ENCODE assay signal across 9 cellular contexts in the genomic region with DNA sequence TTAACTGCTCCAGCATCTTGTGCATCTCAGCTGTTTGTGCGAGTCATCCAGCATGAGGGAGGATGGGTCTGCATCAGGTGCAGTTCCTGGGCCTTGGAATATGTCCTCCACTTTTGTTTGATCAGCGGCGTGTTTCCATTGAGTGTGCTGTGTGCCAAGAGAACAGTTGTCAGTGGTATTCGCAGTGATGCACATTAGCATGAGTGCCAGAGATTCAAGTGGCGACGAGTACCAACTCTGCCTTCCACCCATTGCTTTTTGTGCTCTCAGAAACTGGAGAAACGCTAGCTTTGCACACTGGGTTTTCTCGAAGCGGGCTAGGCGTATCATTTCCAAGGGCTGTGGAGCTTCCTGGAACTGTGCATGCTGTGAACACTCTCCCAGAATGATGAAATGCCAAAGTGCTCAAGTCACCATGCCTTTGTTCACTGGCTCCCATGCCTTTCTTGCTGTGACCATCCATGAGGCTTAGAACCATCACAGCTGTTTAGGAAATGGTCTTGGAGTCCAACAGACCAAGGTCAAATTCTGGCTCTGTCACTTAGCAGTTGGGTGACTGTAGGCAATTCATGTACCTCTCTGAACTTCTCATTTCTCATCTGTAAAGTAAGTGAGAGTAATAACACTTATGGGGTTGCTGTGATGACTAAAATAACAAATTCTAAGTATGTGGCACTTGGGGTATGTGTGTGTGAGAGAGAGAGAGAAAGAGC. TPM values are rescaled to one million over a fixed set of nuclear protein-coding genes. Genes with fewer than 3 reads are reported as not detected.
DNase-seq lines count a peak whose midpoint lies in the region; ATAC-seq, FAIRE-seq and TF ChIP-seq lines count a peak whose summit lies in the region.
"Had no signal": no experiment of that assay in that cellular context is flagged by ENCODE, and none has a peak within 500 bp of the region (broad histone marks: within the 10 kb centered on the region; RNA-seq: fewer than 3 reads in every experiment).

No MANE protein-coding gene starts in this region.

- H3K27me3 Mint-ChIP-seq in activated T-cell treated with anti-CD3 and anti-CD28 coated beads, Interleukin-2, amount 50 U/mL, for 72 hours (ENCODE audit: low read depth), result no peaks in the 10 kb centered on the region

- no peaks in the 10 kb centered on the region for H3K36me3 ChIP-seq in upper lobe of right lung

- H3K27ac Mint-ChIP-seq in activated T-cell treated with anti-CD3 and anti-CD28 coated beads, Interleukin-2, amount 50 U/mL, for 72 hours, result no peak overlapping the region

- intact Hi-C loops in upper lobe of right lung (cut with DNase I), result no loop called here

- H3K9me3 ChIP-seq in upper lobe of right lung, result no peaks in the 10 kb centered on the region

- peaks cover 31% of the 10 kb centered on the region for H3K4me1 ChIP-seq in upper lobe of right lung

- no peak for TF ChIP-seq CTCF in upper lobe of right lung (IDR thresholded peaks at IDR 0.05)

- H3K27ac ChIP-seq in upper lobe of right lung, result no peak overlapping the region

- H3K36me3 Mint-ChIP-seq in activated T-cell treated with anti-CD3 and anti-CD28 coated beads, Interleukin-2, amount 50 U/mL, for 72 hours (ENCODE audit: insufficient read depth in 2 of 2), result no peaks in the 10 kb centered on the region

- ATAC-seq in activated T-cell treated with anti-CD3 and anti-CD28 coated beads, Interleukin-2, amount 50 U/mL, for 72 hours (replicated peaks in 1 of 2), result peak; percentile 91 to 95
- ATAC-seq in HG03439 (IDR thresholded peaks at IDR 0.05; ENCODE audit: unreplicated experiment) (peak; percentile 55), esophagus mucosa (peak; percentile 38), upper lobe of right lung (peak; percentile 20)

- H3K4me3 Mint-ChIP-seq in activated T-cell treated with anti-CD3 and anti-CD28 coated beads, Interleukin-2, amount 50 U/mL, for 72 hours, result peak overlapping the region in 1 of 2 donors; percentile 19

- no peaks in the 10 kb centered on the region for H3K9me3 Mint-ChIP-seq in activated T-cell treated with anti-CD3 and anti-CD28 coated beads, Interleukin-2, amount 50 U/mL, for 72 hours

- peaks cover 43% of the 10 kb centered on the region for H3K4me1 Mint-ChIP-seq in activated T-cell treated with anti-CD3 and anti-CD28 coated beads, Interleukin-2, amount 50 U/mL, for 72 hours (ENCODE audit: low read depth)

- no peak overlapping the region for H3K4me3 ChIP-seq in upper lobe of right lung

- TF ChIP-seq POLR2A in H54 (IDR thresholded peaks at IDR 0.05; ENCODE audit: low read depth, low read length), result no peak

- no peak for DNase-seq in activated T-cell treated with anti-CD3 and anti-CD28 coated beads, Interleukin-2, amount 50 U/mL, for 72 hours
- no peak for DNase-seq in activated T-cell treated with anti-CD3 and anti-CD28 coated beads, Interleukin-2, amount 50 U/mL, for 48 hours
- DNase-seq in upper lobe of right lung (no peak), D341Med (ENCODE audit: low spot score) (no peak), H54 (ENCODE audit: insufficient read length, low spot score) (no peak)
- no peak for DNase-seq in effector CD4-positive, alpha-beta T cell
- DNase-seq: NCI-H2171 had no signal

- no peaks in the 10 kb centered on the region for H3K27me3 ChIP-seq in upper lobe of right lung

- FAIRE-seq in H54 (lab: Jason Lieb, UNC), result no peak

RNA-seq across cellular contexts. Expression of a gene that starts 18.4 kb away (rescaled TPM):
- total RNA-seq in activated T-cell treated with anti-CD3 and anti-CD28 coated beads, Interleukin-2, amount 50 U/mL, for 72 hours, result 10 to 100 TPM; 18.4 to 21.5 TPM
- total RNA-seq in esophagus mucosa, result 7.0 TPM
- total RNA-seq in upper lobe of right lung, result 32.0 TPM

Comparison
In these comparisons a context has a peak if more than half of its experiments do, and no peak if none do; other contexts are left out.
1. ATAC-seq: peak in every context shown above with its lines; median percentile 93 in activated T-cell treated with anti-CD3 and anti-CD28 coated beads, Interleukin-2, amount 50 U/mL, for 72 hours; 55 in HG03439; 38 in esophagus mucosa; 20 in upper lobe of right lung.